Comparison of ENCODE assay signal across 10 cellular contexts in genomic region chr11:44658451-44658850, GRCh38.
DNase-seq lines count a peak whose midpoint lies in the region; ATAC-seq and TF ChIP-seq lines count a peak whose summit lies in the region.
"Had no signal": no experiment of that assay in that cellular context is flagged by ENCODE, and none has a peak within 500 bp of the region (broad histone marks: within the 10 kb centered on the region; RNA-seq: fewer than 3 reads in every experiment).

No MANE protein-coding gene starts in this region.

- no peaks in the 10 kb centered on the region for H3K27me3 ChIP-seq in sigmoid colon

- H3K9me3 Mint-ChIP-seq in progenitor cell of endocrine pancreas (ENCODE audit: low read depth), result peaks cover 7% of the 10 kb centered on the region
- no peaks in the 10 kb centered on the region for H3K9me3 Mint-ChIP-seq in activated CD8-positive, alpha-beta memory T cell treated with anti-CD3 and anti-CD28 coated beads, Interleukin-2, amount 10 ng/mL, durations not matched to agents 7 days and 5 days (ENCODE audit: low read depth)

- H3K4me3 ChIP-seq in sigmoid colon, result no peak overlapping the region

- no peak for ATAC-seq in activated CD8-positive, alpha-beta memory T cell treated with anti-CD3 and anti-CD28 coated beads, Interleukin-2, amount 10 ng/mL, durations not matched to agents 7 days and 5 days

- H3K36me3 ChIP-seq in sigmoid colon, result no peaks in the 10 kb centered on the region

- intact Hi-C loops in sigmoid colon (cut with DNase I), result no loop called here

- TF ChIP-seq POLR2A in sigmoid colon (IDR thresholded peaks at IDR 0.05), result no peak

- no peak overlapping the region for H3K27ac ChIP-seq in sigmoid colon
- H3K27ac ChIP-seq: VCaP had no signal

- H3K4me3 Mint-ChIP-seq in progenitor cell of endocrine pancreas (ENCODE audit: low read depth), result no peak overlapping the region
- no peak overlapping the region for H3K4me3 Mint-ChIP-seq in activated CD8-positive, alpha-beta memory T cell treated with anti-CD3 and anti-CD28 coated beads, Interleukin-2, amount 10 ng/mL, durations not matched to agents 7 days and 5 days

- 16 to 34% methylated on average over 3 of the region's 3 CpGs for WGBS in sigmoid colon, 2 donors

- TF ChIP-seq CTCF in progenitor cell of endocrine pancreas (IDR thresholded peaks at IDR 0.05; ENCODE audit: unreplicated experiment) (peak; percentile 32), sigmoid colon (IDR thresholded peaks at IDR 0.05) (no peak)

- no peaks in the 10 kb centered on the region for H3K36me3 Mint-ChIP-seq in progenitor cell of endocrine pancreas (ENCODE audit: insufficient read depth)
- no peaks in the 10 kb centered on the region for H3K36me3 Mint-ChIP-seq in activated CD8-positive, alpha-beta memory T cell treated with anti-CD3 and anti-CD28 coated beads, Interleukin-2, amount 10 ng/mL, durations not matched to agents 7 days and 5 days

- H3K4me1 ChIP-seq in sigmoid colon, result peaks cover 0 to 17% (median 3%) of the 10 kb centered on the region in 4 donors

- no peak overlapping the region for H3K27ac Mint-ChIP-seq in progenitor cell of endocrine pancreas
- no peak overlapping the region for H3K27ac Mint-ChIP-seq in activated CD8-positive, alpha-beta memory T cell treated with anti-CD3 and anti-CD28 coated beads, Interleukin-2, amount 10 ng/mL, durations not matched to agents 7 days and 5 days

- TF ChIP-seq EP300 in sigmoid colon (IDR thresholded peaks at IDR 0.05), result no peak

- H3K9me3 ChIP-seq in sigmoid colon, result no peaks in the 10 kb centered on the region

- H3K27me3 Mint-ChIP-seq in progenitor cell of endocrine pancreas, result peaks cover 9% of the 10 kb centered on the region
- H3K27me3 Mint-ChIP-seq in activated CD8-positive, alpha-beta memory T cell treated with anti-CD3 and anti-CD28 coated beads, Interleukin-2, amount 10 ng/mL, durations not matched to agents 7 days and 5 days, result peaks cover 15% of the 10 kb centered on the region

- peaks cover 3% of the 10 kb centered on the region for H3K4me1 Mint-ChIP-seq in progenitor cell of endocrine pancreas (ENCODE audit: low read depth)
- peaks cover 13% of the 10 kb centered on the region for H3K4me1 Mint-ChIP-seq in activated CD8-positive, alpha-beta memory T cell treated with anti-CD3 and anti-CD28 coated beads, Interleukin-2, amount 10 ng/mL, durations not matched to agents 7 days and 5 days

- CTCF ChIA-PET in activated CD8-positive, alpha-beta memory T cell treated with anti-CD3 and anti-CD28 coated beads, Interleukin-2, amount 10 ng/mL, durations not matched to agents 7 days and 5 days (lab: Charles Lee), result interaction anchor here (1.2 to 3.2 kb wide), 2 partner anchors 118 to 252 kb away, joined by 5 to 14 read pairs; no protein-coding TSS in a partner anchor

- DNase-seq in activated CD4-positive, alpha-beta T cell treated with anti-CD3 and anti-CD28 coated beads for 48 hours, result peak; percentile 18
- DNase-seq in activated CD4-positive, alpha-beta T cell treated with anti-CD3 and anti-CD28 coated beads, Interleukin-2, amount 50 U/mL, for 4 hours, result no peak
- DNase-seq in NCI-H524 treated with DMSO at 0.1 percent for 48 hours (lab: John Stamatoyannopoulos, UW), result peak; percentile 33
- DNase-seq in cerebellar cortex (ENCODE audit: low spot score), result peak; percentile 54
- DNase-seq in progenitor cell of endocrine pancreas (ENCODE audit: low spot score, unreplicated experiment), result no peak
- no peak for DNase-seq in activated CD8-positive, alpha-beta memory T cell treated with anti-CD3 and anti-CD28 coated beads, Interleukin-2, amount 10 ng/mL, durations not matched to agents 7 days and 5 days
- no peak for DNase-seq in sigmoid colon
- DNase-seq in NCI-H526 treated with DMSO at 0.1 percent for 48 hours (lab: John Stamatoyannopoulos, UW), result no peak
- DNase-seq: occipital lobe had no signal

Comparison
In these comparisons a context has a peak if more than half of its experiments do, and no peak if none do; other contexts are left out.
1. DNase-seq: peak in activated CD4-positive, alpha-beta T cell treated with anti-CD3 and anti-CD28 coated beads for 48 hours (single experiment), NCI-H524 treated with DMSO at 0.1 percent for 48 hours (single experiment) and cerebellar cortex (single experiment); none in activated CD4-positive, alpha-beta T cell treated with anti-CD3 and anti-CD28 coated beads, Interleukin-2, amount 50 U/mL, for 4 hours (0 of 2), progenitor cell of endocrine pancreas (single experiment), activated CD8-positive, alpha-beta memory T cell treated with anti-CD3 and anti-CD28 coated beads, Interleukin-2, amount 10 ng/mL, durations not matched to agents 7 days and 5 days (single experiment), sigmoid colon (single experiment) and NCI-H526 treated with DMSO at 0.1 percent for 48 hours (single experiment).